Comparison of ENCODE assay signal across 8 cellular contexts in the genomic region with DNA sequence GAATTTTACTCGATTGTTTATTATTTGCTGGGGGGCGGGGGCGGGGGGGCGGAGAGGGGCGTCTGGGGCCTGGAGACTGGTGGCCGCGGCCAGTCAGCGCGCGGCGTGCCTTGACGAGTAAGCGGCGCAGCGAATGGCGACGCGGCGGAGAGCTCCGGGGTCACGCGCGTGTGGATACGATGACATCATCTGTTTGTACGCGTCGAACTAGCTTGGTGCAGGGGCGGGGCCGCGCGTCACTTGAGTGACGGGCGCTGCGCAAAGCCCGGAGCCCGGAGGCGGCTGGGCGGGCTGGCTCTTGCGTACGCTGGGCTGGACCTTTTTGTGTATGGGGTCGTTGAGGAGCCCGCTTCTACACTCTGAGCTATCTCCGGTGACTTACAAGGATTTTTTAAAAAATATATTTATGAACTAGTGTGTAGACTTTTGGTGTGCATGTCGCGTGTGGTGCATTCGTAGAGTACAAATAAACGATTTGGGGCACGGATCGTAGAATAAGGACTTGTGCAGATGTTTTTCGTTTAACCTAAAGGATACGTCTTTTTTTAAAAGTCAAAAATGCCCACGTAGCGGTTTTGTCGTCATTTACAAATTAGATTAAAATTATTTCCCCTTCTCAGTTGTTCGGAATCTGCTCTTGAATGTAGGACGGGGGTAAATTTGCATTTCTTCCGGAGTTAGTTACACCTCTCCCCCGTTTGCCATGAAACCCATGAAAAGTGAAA.
DNase-seq lines count a peak whose midpoint lies in the region; ATAC-seq and TF ChIP-seq lines count a peak whose summit lies in the region.

No MANE protein-coding gene starts in this region.

- TF ChIP-seq CTCF in AG09319 (IDR thresholded peaks at IDR 0.05; ENCODE audit: low read depth, low read length) = no peak

- DNase-seq in AG09319 (ENCODE audit: extremely low read depth, low read depth) (peak; percentile 98), GM19240 (ENCODE audit: insufficient read length, low spot score) (peak; percentile 58), NCI-H524 (lab: John Stamatoyannopoulos, UW) (peak; percentile 95 to 99), kidney tubule cell (ENCODE audit: low spot score) (peak; percentile 99)
- DNase-seq in activated CD4-positive, alpha-beta T cell treated with anti-CD3 and anti-CD28 coated beads for 48 hours = peak; percentile 96
- DNase-seq in stimulated activated CD4-positive, alpha-beta T cell treated with anti-CD3 and anti-CD28 coated beads, Interleukin-15, amount 100 ng/mL, for 48 hours (ENCODE audit: low read depth in 2 of 2) = peak; percentile 92 to 93

- peak; percentile 58 for ATAC-seq in HG03442 (IDR thresholded peaks at IDR 0.05; ENCODE audit: unreplicated experiment)

- peak overlapping the region; percentile 97 for H3K27ac ChIP-seq in cingulate gyrus (ENCODE audit: low read depth, low read length)

Comparison
In these comparisons a context has a peak if more than half of its experiments do, and no peak if none do; other contexts are left out.
1. Peak in every context shown above with its lines: DNase-seq, ATAC-seq and H3K27ac ChIP-seq.